In genomic region chr15:24856397-24857093, GRCh38 we compare ENCODE assay signal across 13 cellular contexts.
A peak's percentile ranks its signal among the peaks of the same experiment; 100 is the strongest.
DNase-seq lines count a peak whose midpoint lies in the region; ATAC-seq and TF ChIP-seq lines count a peak whose summit lies in the region.
"Had no signal": no experiment of that assay in that cellular context is flagged by ENCODE, and none has a peak within 500 bp of the region (broad histone marks: within the 10 kb centered on the region; RNA-seq: fewer than 3 reads in every experiment).

No MANE protein-coding gene starts in this region.

- H3K4me3 ChIP-seq in H7 (ENCODE audit: insufficient read depth, low read depth, low read length) (no peak overlapping the region), coronary artery (peak overlapping the region; percentile 42)
- H3K4me3 ChIP-seq: gastrocnemius medialis had no signal

- peak; percentile 73 for DNase-seq in H7
- peak; percentile 77 for DNase-seq in coronary artery (ENCODE audit: low spot score)
- DNase-seq in iPS DF 4.7 (ENCODE audit: extremely low read depth, low spot score), result peak; percentile 91
- peak in 8 of 10 donors; percentile 16 to 92 (median 45) for DNase-seq in posterior cingulate gyrus
- no peak for DNase-seq in DMS114 treated with DMSO at 0.1 percent for 48 hours (lab: John Stamatoyannopoulos, UW; ENCODE audit: unreplicated experiment)
- DNase-seq in NOMO-1 (lab: John Stamatoyannopoulos, UW; ENCODE audit: unreplicated experiment in 2 of 2), result no peak
- DNase-seq: activated CD4-positive, alpha-beta T cell treated with anti-CD3 and anti-CD28 coated beads for 48 hours; activated naive CD4-positive, alpha-beta T cell; gastrocnemius medialis; NCI-H187; stimulated activated CD4-positive, alpha-beta T cell treated with anti-CD3 and anti-CD28 coated beads, Interleukin-15, amount 100 ng/mL, for 24 hours had no signal

- H3K27ac ChIP-seq in coronary artery, result peak overlapping the region in 1 of 2 donors; percentile 57
- H3K27ac ChIP-seq: gastrocnemius medialis had no signal

- no peak for TF ChIP-seq CTCF in coronary artery (IDR thresholded peaks at IDR 0.05)

- H3K27me3 ChIP-seq in H7 (ENCODE audit: control insufficient read depth, insufficient read depth, low read length), result no peaks in the 10 kb centered on the region

- H3K36me3 ChIP-seq in H7 (replicated peaks; ENCODE audit: control insufficient read depth, insufficient read depth, low read length), result no peaks in the 10 kb centered on the region
- H3K36me3 ChIP-seq: gastrocnemius medialis had no signal

- no peak for ATAC-seq in GM19395 (IDR thresholded peaks at IDR 0.05; ENCODE audit: unreplicated experiment)
- no peak for ATAC-seq in GM19455 (IDR thresholded peaks at IDR 0.05; ENCODE audit: unreplicated experiment)
- ATAC-seq: gastrocnemius medialis had no signal

- intact Hi-C loops in posterior cingulate gyrus (cut with DNase I), result no loop called here

Comparison
In these comparisons a context has a peak if more than half of its experiments do, and no peak if none do; other contexts are left out.
1. DNase-seq: peak in H7 (single experiment), coronary artery (single experiment), iPS DF 4.7 (single experiment) and posterior cingulate gyrus (8 of 10); none in DMS114 treated with DMSO at 0.1 percent for 48 hours (single experiment) and NOMO-1 (0 of 2).